1 cellular context compared by ENCODE assay signal in the genomic region with DNA sequence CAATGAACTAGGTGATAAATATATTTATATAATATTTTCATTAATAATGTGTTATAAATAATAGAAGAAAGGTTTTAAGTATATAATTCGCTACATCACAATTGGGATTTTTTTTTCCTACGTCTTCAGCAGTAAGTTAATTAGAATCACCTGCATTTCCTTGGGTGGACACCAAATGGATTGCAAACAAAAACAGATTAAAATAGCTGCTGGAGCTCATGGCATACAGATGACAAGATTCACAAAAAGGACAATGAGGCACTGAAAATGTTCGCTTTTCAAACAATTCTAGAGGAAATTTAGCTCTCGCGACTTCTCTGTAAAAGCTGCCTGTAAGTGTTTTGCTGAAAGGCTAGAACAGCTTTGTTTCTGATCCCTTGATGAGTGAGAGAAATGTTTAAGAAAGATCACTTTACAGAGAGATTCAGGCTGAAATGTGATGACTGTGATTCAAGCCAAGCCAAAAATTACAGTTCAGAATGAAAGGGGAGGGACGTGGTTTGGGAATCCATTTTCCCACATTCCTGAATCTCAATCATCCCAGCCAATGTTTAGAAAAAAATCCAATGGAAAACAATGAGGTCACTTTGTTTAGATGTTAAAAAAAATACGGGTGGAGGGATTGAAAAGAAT.
TF ChIP-seq lines count a peak whose summit lies in the region.

No MANE protein-coding gene starts in this region.

TF ChIP-seq in IMR-90, 13 proteins besides CTCF, POLR2A, EP300 and RAD21:
- TF ChIP-seq MAZ (IDR thresholded peaks at IDR 0.05; ENCODE audit: borderline replicate concordance, low read depth, low read length) (no peak), MAFK (IDR thresholded peaks at IDR 0.05; ENCODE audit: low read depth, low read length) (no peak), SMC3 (IDR thresholded peaks at IDR 0.05; ENCODE audit: low read depth, low read length) (no peak), MXI1 (IDR thresholded peaks at IDR 0.05; ENCODE audit: borderline replicate concordance, low read depth, low read length) (no peak), RCOR1 (IDR thresholded peaks at IDR 0.05; ENCODE audit: insufficient replicate concordance, low read length) (no peak), BHLHE40 (IDR thresholded peaks at IDR 0.05; ENCODE audit: low read depth, low read length) (no peak), CEBPB (IDR thresholded peaks at IDR 0.05; ENCODE audit: low read depth, low read length) (no peak), CHD1 (IDR thresholded peaks at IDR 0.05; ENCODE audit: low read depth, low read length) (no peak)
- TF ChIP-seq, protein P1, sequence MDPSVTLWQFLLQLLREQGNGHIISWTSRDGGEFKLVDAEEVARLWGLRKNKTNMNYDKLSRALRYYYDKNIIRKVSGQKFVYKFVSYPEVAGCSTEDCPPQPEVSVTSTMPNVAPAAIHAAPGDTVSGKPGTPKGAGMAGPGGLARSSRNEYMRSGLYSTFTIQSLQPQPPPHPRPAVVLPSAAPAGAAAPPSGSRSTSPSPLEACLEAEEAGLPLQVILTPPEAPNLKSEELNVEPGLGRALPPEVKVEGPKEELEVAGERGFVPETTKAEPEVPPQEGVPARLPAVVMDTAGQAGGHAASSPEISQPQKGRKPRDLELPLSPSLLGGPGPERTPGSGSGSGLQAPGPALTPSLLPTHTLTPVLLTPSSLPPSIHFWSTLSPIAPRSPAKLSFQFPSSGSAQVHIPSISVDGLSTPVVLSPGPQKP (IDR thresholded peaks at IDR 0.05; ENCODE audit: borderline replicate concordance, low read depth, low read length), result no peak
